ENCODE assay signal across 19 cellular contexts in the genomic region with DNA sequence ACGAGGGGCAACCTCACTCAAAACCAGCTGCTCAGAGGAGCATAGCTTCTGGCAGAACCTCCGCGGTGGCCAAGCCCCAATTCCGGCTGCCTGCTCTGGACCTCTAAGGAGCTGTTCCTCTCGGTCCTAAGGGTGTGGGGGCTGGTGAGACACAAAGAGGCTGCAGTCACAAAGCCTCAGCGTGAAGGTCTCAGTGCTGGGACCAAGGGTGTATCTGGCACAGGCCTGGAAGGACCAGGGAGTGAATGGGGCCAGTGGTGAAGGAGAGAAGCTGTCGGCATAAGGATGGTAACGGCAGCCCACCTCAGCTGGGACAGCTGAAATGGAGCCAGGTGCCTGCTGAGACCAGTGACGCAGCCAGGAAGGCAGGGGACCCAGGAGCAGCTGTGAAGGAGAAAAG. TPM values are rescaled to one million over a fixed set of nuclear protein-coding genes. Genes with fewer than 3 reads are reported as not detected.
A peak's percentile ranks its signal among the peaks of the same experiment; 100 is the strongest.
DNase-seq lines count a peak whose midpoint lies in the region; ATAC-seq, FAIRE-seq and TF ChIP-seq lines count a peak whose summit lies in the region.
"Had no signal": no experiment of that assay in that cellular context is flagged by ENCODE, and none has a peak within 500 bp of the region (broad histone marks: within the 10 kb centered on the region; RNA-seq: fewer than 3 reads in every experiment).

No MANE protein-coding gene starts in this region.

- WGBS in heart right ventricle, 2 donors, result 74% methylated on average over 9 of the region's 9 CpGs

- peaks cover 12% of the 10 kb centered on the region for H3K9me3 ChIP-seq in left ventricle myocardium inferior (replicated peaks)
- peaks cover 0 to 11% (median 0%) of the 10 kb centered on the region in 11 donors for H3K9me3 ChIP-seq in heart right ventricle
- peaks cover 0 to 4% of the 10 kb centered on the region in 2 donors for H3K9me3 ChIP-seq in kidney (ENCODE audit: control insufficient read depth in 1 of 2, low read length in 2 of 2)
- H3K9me3 ChIP-seq: BE2C had no signal

- ATAC-seq in heart right ventricle (no peak), HG03565 (IDR thresholded peaks at IDR 0.05; ENCODE audit: unreplicated experiment) (no peak), HG02571 (IDR thresholded peaks at IDR 0.05; ENCODE audit: unreplicated experiment) (no peak), HG03520 (IDR thresholded peaks at IDR 0.05; ENCODE audit: unreplicated experiment) (no peak)
- ATAC-seq: CD8-positive, alpha-beta T cell had no signal

- H3K4me3 ChIP-seq in left ventricle myocardium inferior (no peak overlapping the region), heart right ventricle (no peak overlapping the region), kidney (ENCODE audit: low read length in 2 of 2) (no peak overlapping the region)

- FAIRE-seq in kidney (lab: Jason Lieb, UNC), result no peak

- H3K27ac ChIP-seq in left ventricle myocardium inferior (replicated peaks) (no peak overlapping the region), heart right ventricle (no peak overlapping the region), kidney (ENCODE audit: low read depth in 2 of 2, low read length in 2 of 2) (no peak overlapping the region)
- H3K27ac ChIP-seq: HL-60 had no signal

- DNase-seq in left ventricle myocardium inferior (peak; percentile 5), heart right ventricle (no peak), NCI-H345 (lab: John Stamatoyannopoulos, UW) (peak; percentile 3), kidney (peak; percentile 52)
- DNase-seq: BE2C; CD8-positive, alpha-beta T cell; HCEC 1CT; KBM-7; NCI-H1092; NCI-H187 treated with DMSO at 0.1 percent for 48 hours; NCI-H524 treated with DMSO at 0.1 percent for 48 hours; NK-92 treated with Interleukin-12 subunit alpha and Interleukin-12 subunit beta, amount 100 ng/mL, for 24 hours; OCI-M1; RPMI8226 had no signal

- H3K9ac ChIP-seq in kidney (ENCODE audit: low read length in 2 of 2), result no peak overlapping the region

- H3K36me3 ChIP-seq in left ventricle myocardium inferior (no peaks in the 10 kb centered on the region), heart right ventricle (no peaks in the 10 kb centered on the region), kidney (ENCODE audit: control insufficient read depth in 1 of 2, insufficient read depth in 2 of 2, low read length in 2 of 2) (no peaks in the 10 kb centered on the region)
- H3K36me3 ChIP-seq: BE2C had no signal

- no peaks in the 10 kb centered on the region for H3K4me1 ChIP-seq in left ventricle myocardium inferior
- no peaks in the 10 kb centered on the region for H3K4me1 ChIP-seq in heart right ventricle
- no peaks in the 10 kb centered on the region for H3K4me1 ChIP-seq in kidney (ENCODE audit: control insufficient read depth in 1 of 2, insufficient read depth in 1 of 2, low read depth in 1 of 2, low read length in 2 of 2)
- H3K4me1 ChIP-seq: BE2C had no signal

- TF ChIP-seq CTCF in left ventricle myocardium inferior (IDR thresholded peaks at IDR 0.05; ENCODE audit: borderline replicate concordance) (no peak), heart right ventricle (IDR thresholded peaks at IDR 0.05) (no peak), kidney (IDR thresholded peaks at IDR 0.05; ENCODE audit: borderline replicate concordance, extremely low read depth, insufficient read depth) (no peak)

- intact Hi-C loops in left ventricle myocardium inferior (cut with micrococcal nuclease) (no loop called here), heart right ventricle (cut with DNase I) (loop anchor here in 1 of 10 donors (10.0 kb wide), 1 partner anchor 286 kb away; no protein-coding TSS in a partner anchor), kidney (cut with DNase I) (no loop called here)

- H3K27me3 ChIP-seq in left ventricle myocardium inferior (ENCODE audit: low read depth) (peaks cover 58% of the 10 kb centered on the region), heart right ventricle (peaks cover 0 to 36% (median 6%) of the 10 kb centered on the region in 7 donors)
- H3K27me3 ChIP-seq: BE2C had no signal

RNA-seq across cellular contexts. Expression of a gene that starts 5.3 kb away (rescaled TPM):
- 2.7 TPM for total RNA-seq in left ventricle myocardium inferior
- total RNA-seq in heart right ventricle, result 1 to 10 TPM; 1.8 to 6.2 (median 4.4) TPM
- polyA plus RNA-seq in heart right ventricle, result 1 to 10 TPM in 1 of 2 donors, under 1 TPM in 1; 0.73 to 2.0 TPM
- 10.7 TPM for total RNA-seq in kidney
- polyA plus RNA-seq in kidney (ENCODE audit: insufficient read depth, low read depth, low replicate concordance), result 10.8 TPM
- total RNA-seq: SK-MEL-5 had no signal

RNA-seq across cellular contexts. Expression of a gene that starts 43.4 kb away (rescaled TPM):
- total RNA-seq in left ventricle myocardium inferior (914 TPM), heart right ventricle (1,000 to 10,000 TPM in 5 of 10 donors, 100 to 1,000 TPM in 5; 651 to 1,196 (median 982) TPM), kidney (248 TPM)
- polyA plus RNA-seq in heart right ventricle (1,000 to 10,000 TPM in 1 of 2 donors, 100 to 1,000 TPM in 1; 999 to 4,239 TPM), kidney (ENCODE audit: insufficient read depth, low read depth, low replicate concordance) (1,928 TPM)

RNA-seq across cellular contexts. Expression of a gene that starts 43.7 kb away (rescaled TPM):
- total RNA-seq in left ventricle myocardium inferior (4.5 TPM), heart right ventricle (1 to 10 TPM; 4.0 to 7.5 (median 6.1) TPM), kidney (17.9 TPM)
- polyA plus RNA-seq in heart right ventricle (1 to 10 TPM; 3.3 to 8.1 TPM), kidney (ENCODE audit: insufficient read depth, low read depth, low replicate concordance) (29.6 TPM)

RNA-seq across cellular contexts. Expression of a gene that starts 54.6 kb away (rescaled TPM):
- total RNA-seq in left ventricle myocardium inferior (not detected), heart right ventricle (not detected), kidney (not detected)
- polyA plus RNA-seq in heart right ventricle (not detected), kidney (ENCODE audit: insufficient read depth, low read depth, low replicate concordance) (not detected)
- total RNA-seq: CD8-positive, alpha-beta T cell; SK-MEL-5 had no signal

RNA-seq across cellular contexts. Expression of a gene that starts 58.3 kb away (rescaled TPM):
- total RNA-seq in left ventricle myocardium inferior (12.0 TPM), heart right ventricle (10 to 100 TPM in 9 of 10 donors, 1 to 10 TPM in 1; 9.8 to 16.9 (median 12.3) TPM), kidney (18.2 TPM)
- polyA plus RNA-seq in heart right ventricle (10 to 100 TPM in 1 of 2 donors, 1 to 10 TPM in 1; 8.8 to 28.5 TPM), kidney (ENCODE audit: insufficient read depth, low read depth, low replicate concordance) (12.6 TPM)
- total RNA-seq: SK-MEL-5 had no signal

Comparison
In these comparisons a context has a peak if more than half of its experiments do, and no peak if none do; other contexts are left out.
1. DNase-seq: peak in left ventricle myocardium inferior (single experiment), NCI-H345 (single experiment) and kidney (single experiment); none in heart right ventricle (0 of 2).